Comparison of ENCODE assay signal across 8 cellular contexts in genomic region chr14:67359775-67360468, GRCh38.
DNase-seq lines count a peak whose midpoint lies in the region; ATAC-seq, FAIRE-seq and TF ChIP-seq lines count a peak whose summit lies in the region.

Gene ATP6V1D, minus strand, starts transcription at chr14:67359804. Its CDS starts 106 bp downstream, at chr14:67359698.
Gene EIF2S1, plus strand, starts transcription at chr14:67360328. Its CDS starts 4,440 bp downstream, at chr14:67364768.

- peak; percentile 98 for FAIRE-seq in islet of Langerhans (lab: Jason Lieb, UNC)

- peak; percentile 89 for ATAC-seq in HG03280 (IDR thresholded peaks at IDR 0.05; ENCODE audit: unreplicated experiment)

- peak; percentile 98 for TF ChIP-seq CTCF in AG09319 (IDR thresholded peaks at IDR 0.05; ENCODE audit: low read depth, low read length)

- in situ Hi-C loops in GM18951 (cut with MboI; ENCODE audit: low sequenced_read_pairs, unreplicated experiment) = no loop called here

- DNase-seq in AG09319 (ENCODE audit: extremely low read depth, low read depth) (peak; percentile 99), NCI-H345 treated with DMSO at 0.1 percent for 48 hours (lab: John Stamatoyannopoulos, UW; ENCODE audit: unreplicated experiment) (peak; percentile 97), cerebellar cortex (ENCODE audit: low spot score) (peak; percentile 100)
- peak; percentile 100 for DNase-seq in activated CD4-positive, CD25-positive, alpha-beta regulatory T cell treated with anti-CD3 and anti-CD28 coated beads, Interleukin-2, amount 50 U/mL, for 16 hours (ENCODE audit: low read depth, low spot score)
- peak; percentile 96 to 99 (median 98) for DNase-seq in stimulated activated CD4-positive, alpha-beta T cell treated with anti-CD3 and anti-CD28 coated beads, Interleukin-12 subunit alpha, Interleukin-12 subunit beta, amount 100 ng/mL, for 48 hours (ENCODE audit: low read depth in 2 of 3, low spot score in 1 of 3)

- TF ChIP-seq POLR2A in GM18951 (IDR thresholded peaks at IDR 0.05; ENCODE audit: extremely low read depth, insufficient read depth, insufficient read length) = peak; percentile 89

Comparison
In these comparisons a context has a peak if more than half of its experiments do, and no peak if none do; other contexts are left out.
1. Peak in every context shown above with its lines: DNase-seq and ATAC-seq.